In the genomic region with DNA sequence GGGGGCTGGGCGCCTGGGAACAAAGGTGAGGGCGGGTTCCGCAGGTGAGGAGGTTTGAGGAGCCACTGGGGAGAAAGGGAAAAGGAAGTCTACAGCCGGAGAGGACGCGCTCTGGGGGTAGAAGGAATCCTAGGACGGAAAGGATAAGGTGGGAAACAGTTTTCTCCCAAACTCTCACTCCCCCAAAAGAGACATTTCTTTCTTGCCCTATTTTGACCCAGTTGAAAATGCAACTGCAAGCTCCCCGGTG, we compare ENCODE assay signal across 8 cellular contexts. TPM values are rescaled to one million over a fixed set of nuclear protein-coding genes. Genes with fewer than 3 reads are reported as not detected.
DNase-seq lines count a peak whose midpoint lies in the region; ATAC-seq and TF ChIP-seq lines count a peak whose summit lies in the region.

No MANE protein-coding gene starts in this region.

- peaks cover 45% of the 10 kb centered on the region for H3K4me1 Mint-ChIP-seq in chondrocyte (ENCODE audit: low read depth)
- H3K4me1 Mint-ChIP-seq in naive B cell: peaks cover 54 to 61% (median 57%) of the 10 kb centered on the region in 3 donors

- H3K9me3 Mint-ChIP-seq in chondrocyte (ENCODE audit: low read depth): no peaks in the 10 kb centered on the region
- H3K9me3 Mint-ChIP-seq in naive B cell: no peaks in the 10 kb centered on the region

- ATAC-seq in naive B cell (ENCODE audit: low read depth in 2 of 2) (no peak), HG03439 (IDR thresholded peaks at IDR 0.05; ENCODE audit: unreplicated experiment) (no peak), HG02973 (IDR thresholded peaks at IDR 0.05; ENCODE audit: unreplicated experiment) (no peak)

- H3K4me3 ChIP-seq in DOHH2 (ENCODE audit: low read length) (peak overlapping the region; percentile 88), NB4 (ENCODE audit: low read depth, low read length) (peak overlapping the region; percentile 60)

- peak overlapping the region; percentile 84 for H3K27ac ChIP-seq in DOHH2 (ENCODE audit: low read depth, low read length)

- peak overlapping the region; percentile 95 for H3K27ac Mint-ChIP-seq in chondrocyte (ENCODE audit: unreplicated experiment)
- H3K27ac Mint-ChIP-seq in naive B cell: peak overlapping the region; percentile 97 to 98 (median 98)

- peaks cover 43% of the 10 kb centered on the region for H3K36me3 ChIP-seq in DOHH2 (ENCODE audit: control insufficient read depth, low read length)

- no peaks in the 10 kb centered on the region for H3K27me3 ChIP-seq in DOHH2 (ENCODE audit: control insufficient read depth, low read length)

- DNase-seq in NB4 (ENCODE audit: low read depth): no peak
- DNase-seq in chondrocyte (ENCODE audit: low spot score): no peak
- no peak for DNase-seq in naive B cell
- DNase-seq in AG20443 (ENCODE audit: low spot score): no peak
- no peak for DNase-seq in activated gamma-delta T cell (lab: John Stamatoyannopoulos, UW)

- no peaks in the 10 kb centered on the region for H3K9me2 ChIP-seq in DOHH2 (replicated peaks; ENCODE audit: control insufficient read depth, low read length)

- H3K4me2 ChIP-seq in DOHH2 (ENCODE audit: low read length): peak overlapping the region; percentile 91

- H3K27me3 Mint-ChIP-seq in chondrocyte (ENCODE audit: low read depth) (no peaks in the 10 kb centered on the region), naive B cell (no peaks in the 10 kb centered on the region)

- H3K9me3 ChIP-seq in DOHH2 (ENCODE audit: control insufficient read depth, insufficient read depth, low read length): no peaks in the 10 kb centered on the region

- H3K79me2 ChIP-seq in DOHH2 (ENCODE audit: control insufficient read depth, low read length): peaks cover 90% of the 10 kb centered on the region

- H3K36me3 Mint-ChIP-seq in chondrocyte (ENCODE audit: low read depth) (peaks cover 3% of the 10 kb centered on the region), naive B cell (peaks cover 0 to 13% of the 10 kb centered on the region in 2 donors)

- no peak for TF ChIP-seq CTCF in DOHH2 (IDR thresholded peaks at IDR 0.05; ENCODE audit: low read depth, low read length, poor library complexity, severe bottlenecking)
- TF ChIP-seq CTCF in NB4 (IDR thresholded peaks at IDR 0.05; ENCODE audit: low read depth, low read length): no peak
- no peak for TF ChIP-seq CTCF in chondrocyte (IDR thresholded peaks at IDR 0.05)

- peak overlapping the region; percentile 90 for H3K4me3 Mint-ChIP-seq in chondrocyte (ENCODE audit: unreplicated experiment)
- peak overlapping the region; percentile 88 to 99 (median 95) for H3K4me3 Mint-ChIP-seq in naive B cell

- peaks cover 19% of the 10 kb centered on the region for H4K20me1 ChIP-seq in DOHH2 (ENCODE audit: control insufficient read depth, insufficient read depth, low read depth, low read length)

- no peak for TF ChIP-seq POLR2A in NB4 (IDR thresholded peaks at IDR 0.05; ENCODE audit: extremely low read depth, insufficient read length)

- H3K4me1 ChIP-seq in DOHH2 (ENCODE audit: control insufficient read depth, low read length): peaks cover 53% of the 10 kb centered on the region

- H3F3A ChIP-seq in DOHH2 (ENCODE audit: control insufficient read depth, insufficient read depth): peaks cover 7% of the 10 kb centered on the region

RNA-seq across cellular contexts. Expression of gene POLR1D, which starts 0.7 kb away (rescaled TPM):
- total RNA-seq in chondrocyte: 64.7 to 75.2 TPM (median 72.4 TPM) in 3 replicates
- polyA plus RNA-seq in naive B cell (ENCODE audit: low read depth in 6 of 6): 100 to 1,000 TPM; 106 to 149 (median 130) TPM

RNA-seq across cellular contexts. Expression of gene LNX2, which starts 0.7 kb away (rescaled TPM):
- 9.1 to 9.8 TPM (median 9.2 TPM) in 3 replicates for total RNA-seq in chondrocyte
- polyA plus RNA-seq in naive B cell (ENCODE audit: low read depth in 6 of 6): 10 to 100 TPM in 1 of 6 donors, 1 to 10 TPM in 5; 3.4 to 13.6 (median 4.8) TPM
